In the genomic region with DNA sequence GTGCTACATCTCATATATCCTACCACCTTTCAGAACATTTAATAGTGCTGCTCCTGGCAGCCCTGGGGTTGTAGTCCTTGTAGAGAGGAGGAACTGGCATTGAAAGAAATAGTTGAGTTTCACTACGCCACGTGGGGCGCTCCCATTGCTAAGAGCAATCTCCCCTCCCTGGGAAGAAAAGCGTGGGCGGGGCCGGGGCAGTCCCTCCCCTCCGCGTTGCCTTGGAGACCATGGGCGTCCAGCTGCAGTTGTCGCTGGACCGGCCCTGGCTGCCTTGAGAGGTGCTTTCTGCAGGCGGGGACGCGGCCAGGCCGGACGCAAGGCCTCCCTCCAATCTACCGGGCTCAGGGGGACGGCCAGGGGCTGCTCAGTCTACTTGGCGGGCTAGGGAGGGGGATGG, we compare ENCODE assay signal across 9 cellular contexts. TPM values are rescaled to one million over a fixed set of nuclear protein-coding genes. Genes with fewer than 3 reads are reported as not detected.
DNase-seq lines count a peak whose midpoint lies in the region; ATAC-seq, FAIRE-seq and TF ChIP-seq lines count a peak whose summit lies in the region.
"Had no signal": no experiment of that assay in that cellular context is flagged by ENCODE, and none has a peak within 500 bp of the region (broad histone marks: within the 10 kb centered on the region; RNA-seq: fewer than 3 reads in every experiment).

No MANE protein-coding gene starts in this region.

- H3K9me3 ChIP-seq in Peyer's patch (no peaks in the 10 kb centered on the region), pancreas (no peaks in the 10 kb centered on the region)

- peak in 2 of 6 experiments; percentile 7 to 30 for TF ChIP-seq CTCF in Peyer's patch (IDR thresholded peaks at IDR 0.05)
- no peak for TF ChIP-seq CTCF in pancreas (IDR thresholded peaks at IDR 0.05)

- H3K27ac ChIP-seq in Peyer's patch (no peak overlapping the region), pancreas (no peak overlapping the region)

- TF ChIP-seq POLR2A in Peyer's patch (IDR thresholded peaks at IDR 0.05) = no peak

- DNase-seq in AG08396 (ENCODE audit: low spot score) (peak; percentile 54), Peyer's patch (peak in 2 of 3 donors; percentile 66 to 82), globus pallidus (ENCODE audit: low spot score) (peak; percentile 59), pancreas (peak; percentile 71 to 92 (median 86)), NCI-H1694 (lab: John Stamatoyannopoulos, UW) (no peak)
- DNase-seq: T-helper 1 cell had no signal

- H3K36me3 ChIP-seq in Peyer's patch (peaks cover 0 to 8% (median 0%) of the 10 kb centered on the region in 3 donors), pancreas (no peaks in the 10 kb centered on the region)

- no peak for FAIRE-seq in pancreas (lab: Jason Lieb, UNC)

- H3K27me3 ChIP-seq in Peyer's patch (no peaks in the 10 kb centered on the region), pancreas (no peaks in the 10 kb centered on the region)

- ATAC-seq in pancreas (peak; percentile 87 to 99 (median 98)), HG03159 (IDR thresholded peaks at IDR 0.05; ENCODE audit: unreplicated experiment) (no peak), GM18517 (IDR thresholded peaks at IDR 0.05; ENCODE audit: unreplicated experiment) (no peak), GM21717 (IDR thresholded peaks at IDR 0.05; ENCODE audit: unreplicated experiment) (no peak)

- intact Hi-C loops in pancreas (cut with DNase I) = no loop called here

- H3K4me3 ChIP-seq in Peyer's patch = peak overlapping the region in 1 of 4 donors; percentile 12
- H3K4me3 ChIP-seq in pancreas = peak overlapping the region in 1 of 4 donors; percentile 8

- peaks cover 0 to 7% (median 0%) of the 10 kb centered on the region in 4 donors for H3K4me1 ChIP-seq in Peyer's patch
- H3K4me1 ChIP-seq in pancreas = peaks cover 0 to 2% (median 0%) of the 10 kb centered on the region in 3 donors

- 5 to 16% methylated on average over 18 to 19 of the region's 19 CpGs for WGBS in pancreas, 2 donors

RNA-seq across cellular contexts. Expression of a gene that starts 0.4 kb away (rescaled TPM):
- 10 to 100 TPM in 2 of 4 donors, 1 to 10 TPM in 2; 2.9 to 15.7 (median 8.4) TPM for total RNA-seq in Peyer's patch
- 1 to 10 TPM; 2.0 to 4.3 (median 3.1) TPM for total RNA-seq in pancreas
- 1 to 10 TPM; 7.1 to 7.2 TPM for polyA plus RNA-seq in pancreas

Comparison
In these comparisons a context has a peak if more than half of its experiments do, and no peak if none do; other contexts are left out.
1. ATAC-seq: peak in pancreas (4 of 4); none in HG03159 (single experiment), GM18517 (single experiment) and GM21717 (single experiment).